ENCODE assay signal across 26 cellular contexts in genomic region chr2:188813315-188813714, GRCh38.
DNase-seq lines count a peak whose midpoint lies in the region; ATAC-seq and TF ChIP-seq lines count a peak whose summit lies in the region.
"Had no signal": no experiment of that assay in that cellular context is flagged by ENCODE, and none has a peak within 500 bp of the region (broad histone marks: within the 10 kb centered on the region; RNA-seq: fewer than 3 reads in every experiment).

No MANE protein-coding gene starts in this region.

- H2BK12ac ChIP-seq in mesenchymal stem cell (ENCODE audit: low read length in 2 of 2): no peak overlapping the region

- POLR2A ChIA-PET in PC-3 (lab: Charles Lee; ENCODE audit: unreplicated experiment): no interaction called here
- POLR2A ChIA-PET in naive thymus-derived CD8-positive, alpha-beta T cell (lab: Charles Lee): no interaction called here

- H3K79me1 ChIP-seq in mesenchymal stem cell (replicated peaks; ENCODE audit: low read length, poor library complexity, severe bottlenecking): no peaks in the 10 kb centered on the region

- no peak overlapping the region for H3K4me3 Mint-ChIP-seq in naive thymus-derived CD8-positive, alpha-beta T cell
- H3K4me3 Mint-ChIP-seq: activated CD8-positive, alpha-beta T cell treated with anti-CD3 and anti-CD28 coated beads for 36 hours; activated naive CD4-positive, alpha-beta T cell treated with anti-CD3 and anti-CD28 coated beads, Interleukin-2, amount 10 ng/mL, durations not matched to agents 7 days and 5 days; activated T-cell treated with anti-CD3 and anti-CD28 coated beads, Interleukin-2, amount 50 U/mL, for 24 hours; CD4-positive, CD25-positive, alpha-beta regulatory T cell; memory B cell; natural killer cell; T-helper 2 cell treated with Interferon-gamma antibody and Interleukin-4, amounts not matched to agents 5 μg/mL and 100 μg/mL, for 36 hours; WTC11 had no signal

- H3K4ac ChIP-seq in mesenchymal stem cell (ENCODE audit: low read depth in 1 of 2, low read length in 2 of 2): no peak overlapping the region

- CTCF ChIA-PET in PC-3 (lab: Charles Lee): interaction anchor here (0.5 kb wide), 1 partner anchor 1312 kb away, joined by 10 read pairs; no protein-coding TSS in a partner anchor

- no peaks in the 10 kb centered on the region for H3K4me1 ChIP-seq in PC-3 (ENCODE audit: insufficient read depth, low read length)
- no peaks in the 10 kb centered on the region for H3K4me1 ChIP-seq in mesenchymal stem cell (ENCODE audit: control insufficient read depth, insufficient read depth, low read depth, low read length)
- H3K4me1 ChIP-seq: spleen had no signal

- no TSS peak for BruUV-seq in PC-3 (replicated peaks; lab: Mats Ljungman, UMichigan)

- no peak overlapping the region for H4K8ac ChIP-seq in mesenchymal stem cell (ENCODE audit: low read length)

- H3K9me3 ChIP-seq in PC-3 (ENCODE audit: low read length) (no peaks in the 10 kb centered on the region), mesenchymal stem cell (ENCODE audit: control insufficient read depth, low read length) (no peaks in the 10 kb centered on the region)

- no peak overlapping the region for H3K9ac ChIP-seq in PC-3 (ENCODE audit: low read length)
- peak overlapping the region; percentile 59 for H3K9ac ChIP-seq in mesenchymal stem cell (ENCODE audit: low read length)

- no peak overlapping the region for H3K27ac Mint-ChIP-seq in naive thymus-derived CD8-positive, alpha-beta T cell
- H3K27ac Mint-ChIP-seq: activated CD8-positive, alpha-beta T cell treated with anti-CD3 and anti-CD28 coated beads for 36 hours; activated naive CD4-positive, alpha-beta T cell treated with anti-CD3 and anti-CD28 coated beads, Interleukin-2, amount 10 ng/mL, durations not matched to agents 7 days and 5 days; activated T-cell treated with anti-CD3 and anti-CD28 coated beads, Interleukin-2, amount 50 U/mL, for 24 hours; CD4-positive, CD25-positive, alpha-beta regulatory T cell; memory B cell; natural killer cell; T-helper 2 cell treated with Interferon-gamma antibody and Interleukin-4, amounts not matched to agents 5 μg/mL and 100 μg/mL, for 36 hours; WTC11 had no signal

- H3K4me3 ChIP-seq in AG10803 (ENCODE audit: low read length): no peak overlapping the region
- no peak overlapping the region for H3K4me3 ChIP-seq in PC-3 (ENCODE audit: low read length)
- no peak overlapping the region for H3K4me3 ChIP-seq in choroid plexus epithelial cell (ENCODE audit: low read depth, low read length)
- H3K4me3 ChIP-seq in mesenchymal stem cell (ENCODE audit: insufficient read depth in 1 of 2, low read depth in 1 of 2, low read length in 2 of 2): no peak overlapping the region
- H3K4me3 ChIP-seq: dorsolateral prefrontal cortex, K562, spleen had no signal

- no peaks in the 10 kb centered on the region for H3K4me1 Mint-ChIP-seq in naive thymus-derived CD8-positive, alpha-beta T cell
- H3K4me1 Mint-ChIP-seq: activated naive CD4-positive, alpha-beta T cell treated with anti-CD3 and anti-CD28 coated beads, Interleukin-2, amount 10 ng/mL, durations not matched to agents 7 days and 5 days; CD4-positive, CD25-positive, alpha-beta regulatory T cell; memory B cell; natural killer cell; WTC11 had no signal

- no peak overlapping the region for H3K18ac ChIP-seq in mesenchymal stem cell (ENCODE audit: low read depth in 1 of 2, low read length in 2 of 2)

- no peak for ATAC-seq in PC-3
- ATAC-seq in GM21825 (IDR thresholded peaks at IDR 0.05; ENCODE audit: unreplicated experiment): no peak
- ATAC-seq in naive thymus-derived CD8-positive, alpha-beta T cell: no peak
- no peak for ATAC-seq in HG03565 (IDR thresholded peaks at IDR 0.05; ENCODE audit: unreplicated experiment)
- ATAC-seq: activated CD8-positive, alpha-beta T cell treated with anti-CD3 and anti-CD28 coated beads for 36 hours; K562; natural killer cell; Panc1 had no signal

- H3K27ac ChIP-seq in PC-3 (ENCODE audit: low read length) (no peak overlapping the region), mesenchymal stem cell (ENCODE audit: low read length, poor library complexity, severe bottlenecking) (no peak overlapping the region)
- H3K27ac ChIP-seq: dorsolateral prefrontal cortex, epithelial cell of prostate, spleen had no signal

- no peaks in the 10 kb centered on the region for H3K9me2 ChIP-seq in PC-3 (replicated peaks; ENCODE audit: low read length)

- TF ChIP-seq CTCF in AG10803 (conservative IDR thresholded peaks at IDR 0.05; ENCODE audit: low read length) (no peak), PC-3 (conservative IDR thresholded peaks at IDR 0.05; ENCODE audit: low read depth, low read length) (no peak), choroid plexus epithelial cell (conservative IDR thresholded peaks at IDR 0.05; ENCODE audit: low read depth, low read length) (no peak), GM10266 (IDR thresholded peaks at IDR 0.05; ENCODE audit: control insufficient read depth, insufficient read depth, low read depth, missing control alignments) (no peak)

- no peak overlapping the region for H2BK120ac ChIP-seq in mesenchymal stem cell (ENCODE audit: low read depth, low read length)

- H2AFZ ChIP-seq in PC-3 (ENCODE audit: low read length): no peak overlapping the region
- no peak overlapping the region for H2AFZ ChIP-seq in mesenchymal stem cell (ENCODE audit: low read depth, low read length)

- H3K27me3 ChIP-seq in PC-3 (ENCODE audit: low read length): no peaks in the 10 kb centered on the region
- H3K27me3 ChIP-seq in mesenchymal stem cell (ENCODE audit: control insufficient read depth in 1 of 2, insufficient read depth in 1 of 2, low read length in 2 of 2): no peaks in the 10 kb centered on the region
- H3K27me3 ChIP-seq: dorsolateral prefrontal cortex, spleen had no signal

- H2AK5ac ChIP-seq in mesenchymal stem cell (ENCODE audit: low read length, severe bottlenecking): no peak overlapping the region

- H2BK5ac ChIP-seq in mesenchymal stem cell (ENCODE audit: low read depth, low read length, poor library complexity, severe bottlenecking): no peak overlapping the region

- H3F3A ChIP-seq in PC-3 (ENCODE audit: low read length, unreplicated experiment): no peaks in the 10 kb centered on the region

- H3K79me2 ChIP-seq in PC-3 (ENCODE audit: low read length): no peaks in the 10 kb centered on the region

- H3K36me3 Mint-ChIP-seq in naive thymus-derived CD8-positive, alpha-beta T cell: no peaks in the 10 kb centered on the region
- H3K36me3 Mint-ChIP-seq: activated naive CD4-positive, alpha-beta T cell treated with anti-CD3 and anti-CD28 coated beads, Interleukin-2, amount 10 ng/mL, durations not matched to agents 7 days and 5 days; CD4-positive, CD25-positive, alpha-beta regulatory T cell; memory B cell; natural killer cell; WTC11 had no signal

- H2BK15ac ChIP-seq in mesenchymal stem cell (ENCODE audit: low read depth, poor library complexity, severe bottlenecking): no peak overlapping the region

- H3K4me2 ChIP-seq in PC-3 (ENCODE audit: low read length) (no peak overlapping the region), mesenchymal stem cell (ENCODE audit: low read length, poor library complexity, severe bottlenecking) (no peak overlapping the region)

- peaks cover 0 to 2% (median 0%) of the 10 kb centered on the region in 9 donors for H3K9me3 Mint-ChIP-seq in naive thymus-derived CD8-positive, alpha-beta T cell
- H3K9me3 Mint-ChIP-seq: activated CD8-positive, alpha-beta T cell treated with anti-CD3 and anti-CD28 coated beads for 36 hours; activated naive CD4-positive, alpha-beta T cell treated with anti-CD3 and anti-CD28 coated beads, Interleukin-2, amount 10 ng/mL, durations not matched to agents 7 days and 5 days; activated T-cell treated with anti-CD3 and anti-CD28 coated beads, Interleukin-2, amount 50 U/mL, for 24 hours; memory B cell; T-helper 2 cell treated with Interferon-gamma antibody and Interleukin-4, amounts not matched to agents 5 μg/mL and 100 μg/mL, for 36 hours; WTC11 had no signal

- no peak overlapping the region for H3K23ac ChIP-seq in mesenchymal stem cell (ENCODE audit: low read length in 2 of 2)

- intact Hi-C loops in PC-3 (cut with micrococcal nuclease): no loop called here

- no peaks in the 10 kb centered on the region for H4K20me1 ChIP-seq in PC-3 (ENCODE audit: low read length)

- no peaks in the 10 kb centered on the region for H3K36me3 ChIP-seq in PC-3 (ENCODE audit: low read depth, low read length)
- H3K36me3 ChIP-seq in mesenchymal stem cell (ENCODE audit: control insufficient read depth in 1 of 2, insufficient read depth in 2 of 2, low read depth in 1 of 2, low read length in 2 of 2): no peaks in the 10 kb centered on the region
- H3K36me3 ChIP-seq: spleen had no signal

- DNase-seq in AG10803 (ENCODE audit: low read depth) (peak; percentile 72), PC-3 (peak; percentile 34), choroid plexus epithelial cell (ENCODE audit: low read depth) (peak; percentile 57), mesenchymal stem cell (no peak), GM10266 (ENCODE audit: extremely low spot score) (no peak)
- DNase-seq in naive thymus-derived CD8-positive, alpha-beta T cell: no peak
- DNase-seq: activated CD8-positive, alpha-beta T cell treated with anti-CD3 and anti-CD28 coated beads for 36 hours; activated naive CD4-positive, alpha-beta T cell treated with anti-CD3 and anti-CD28 coated beads, Interleukin-2, amount 10 ng/mL, durations not matched to agents 7 days and 5 days; activated T-cell treated with anti-CD3 and anti-CD28 coated beads, Interleukin-2, amount 50 U/mL, for 24 hours; CD4-positive, CD25-positive, alpha-beta regulatory T cell; DMS153; dorsolateral prefrontal cortex; kidney; natural killer cell; NCI-H1930; NCI-H345; posterior cingulate gyrus; spleen had no signal

- H4K91ac ChIP-seq in mesenchymal stem cell (ENCODE audit: low read length): no peak overlapping the region

- H3K14ac ChIP-seq in mesenchymal stem cell (ENCODE audit: low read length in 2 of 2): no peak overlapping the region

- whole genome bisulfite sequencing in mesenchymal stem cell: no CpG with 5 or more reads among the region's 3 CpGs

- H3K27me3 Mint-ChIP-seq in naive thymus-derived CD8-positive, alpha-beta T cell: no peaks in the 10 kb centered on the region
- H3K27me3 Mint-ChIP-seq: activated CD8-positive, alpha-beta T cell treated with anti-CD3 and anti-CD28 coated beads for 36 hours; activated naive CD4-positive, alpha-beta T cell treated with anti-CD3 and anti-CD28 coated beads, Interleukin-2, amount 10 ng/mL, durations not matched to agents 7 days and 5 days; activated T-cell treated with anti-CD3 and anti-CD28 coated beads, Interleukin-2, amount 50 U/mL, for 24 hours; CD4-positive, CD25-positive, alpha-beta regulatory T cell; memory B cell had no signal

Comparison
In these comparisons a context has a peak if more than half of its experiments do, and no peak if none do; other contexts are left out.
1. DNase-seq: peak in AG10803 (single experiment), PC-3 (single experiment) and choroid plexus epithelial cell (single experiment); none in mesenchymal stem cell (single experiment), GM10266 (single experiment) and naive thymus-derived CD8-positive, alpha-beta T cell (0 of 10).